ENCODE assay signal across 8 cellular contexts in the genomic region with DNA sequence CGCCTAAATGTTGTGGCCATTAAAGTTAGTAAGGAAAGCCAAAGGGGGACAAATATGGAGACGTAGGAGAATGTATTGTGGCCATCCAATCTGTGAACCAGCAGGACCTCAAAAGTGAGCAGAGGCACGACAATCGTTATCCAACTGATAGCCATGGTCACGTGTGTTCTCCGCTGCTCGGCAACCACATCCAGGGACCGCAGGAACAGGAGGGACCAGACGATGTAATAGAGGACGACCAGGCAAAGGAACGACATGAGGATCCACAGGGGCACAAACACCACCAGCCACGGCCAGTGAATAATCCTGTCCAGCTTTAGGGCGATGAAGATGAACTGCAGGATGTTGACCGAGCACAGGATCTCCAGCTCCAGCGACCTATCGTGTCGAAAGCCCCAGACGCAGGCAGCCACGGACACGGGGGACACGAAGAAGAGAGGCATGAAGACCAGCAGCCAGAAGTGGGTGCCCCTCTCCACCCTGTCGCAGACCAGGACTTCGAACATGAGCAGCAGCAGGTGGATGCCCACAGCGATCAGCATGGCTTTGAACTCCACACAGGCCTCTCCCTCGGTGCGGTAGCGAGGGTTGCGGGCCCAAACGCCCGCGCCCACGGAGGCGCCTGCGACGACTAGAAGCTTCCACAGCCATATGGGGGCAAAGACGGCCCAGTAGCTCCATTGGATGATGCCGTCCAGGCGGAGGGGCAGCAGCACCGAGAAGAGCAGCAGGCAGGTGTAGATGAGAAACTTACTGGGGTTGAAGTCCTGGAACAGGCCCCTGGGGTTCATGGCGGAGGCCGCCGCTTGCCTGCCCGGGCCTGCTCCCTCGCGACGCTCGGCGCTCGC. TPM values are rescaled to one million over a fixed set of nuclear protein-coding genes. Genes with fewer than 3 reads are reported as not detected.
DNase-seq lines count a peak whose midpoint lies in the region; ATAC-seq and TF ChIP-seq lines count a peak whose summit lies in the region.

No MANE protein-coding gene starts in this region.

- H3K27ac Mint-ChIP-seq in activated naive CD4-positive, alpha-beta T cell treated with anti-CD3 and anti-CD28 coated beads for 36 hours: peak overlapping the region; percentile 87

- no peak for TF ChIP-seq CTCF in breast epithelium (IDR thresholded peaks at IDR 0.05)

- DNase-seq in activated naive CD4-positive, alpha-beta T cell treated with anti-CD3 and anti-CD28 coated beads for 36 hours: no peak
- DNase-seq in activated naive CD4-positive, alpha-beta T cell treated with anti-CD3 and anti-CD28 coated beads, Interleukin-2, amount 50 U/mL, for 16 hours: no peak
- peak in 1 of 2 donors; percentile 46 for DNase-seq in breast epithelium (ENCODE audit: low spot score in 2 of 2)
- peak; percentile 86 for DNase-seq in mesenteric fat pad (ENCODE audit: low spot score)
- no peak for DNase-seq in EL
- DNase-seq in inferior parietal cortex (ENCODE audit: extremely low spot score): no peak

- H3K4me1 Mint-ChIP-seq in activated naive CD4-positive, alpha-beta T cell treated with anti-CD3 and anti-CD28 coated beads for 36 hours (ENCODE audit: low read depth): peaks cover 39% of the 10 kb centered on the region

- H3K9me3 Mint-ChIP-seq in activated naive CD4-positive, alpha-beta T cell treated with anti-CD3 and anti-CD28 coated beads for 36 hours: peaks cover 23% of the 10 kb centered on the region

- peak overlapping the region; percentile 66 to 87 (median 69) for H3K4me3 ChIP-seq in breast epithelium
- peak overlapping the region; percentile 64 for H3K4me3 ChIP-seq in urinary bladder (ENCODE audit: low read depth, low read length)

- 77% methylated on average over 49 of the region's 49 CpGs for WGBS in urinary bladder

- no peak for ATAC-seq in GM21447 (IDR thresholded peaks at IDR 0.05; ENCODE audit: unreplicated experiment)

- H3K36me3 Mint-ChIP-seq in activated naive CD4-positive, alpha-beta T cell treated with anti-CD3 and anti-CD28 coated beads for 36 hours (ENCODE audit: low read depth): peaks cover 46% of the 10 kb centered on the region

- peak overlapping the region; percentile 77 for H3K4me3 Mint-ChIP-seq in activated naive CD4-positive, alpha-beta T cell treated with anti-CD3 and anti-CD28 coated beads for 36 hours

- H3K27ac ChIP-seq in breast epithelium (peak overlapping the region; percentile 96 to 98), urinary bladder (ENCODE audit: low read depth) (peak overlapping the region; percentile 88)

- no peaks in the 10 kb centered on the region for H3K9me3 ChIP-seq in breast epithelium

- H3K27me3 ChIP-seq in breast epithelium: no peaks in the 10 kb centered on the region

- no peaks in the 10 kb centered on the region for H3K36me3 ChIP-seq in breast epithelium
- no peaks in the 10 kb centered on the region for H3K36me3 ChIP-seq in urinary bladder (ENCODE audit: insufficient read depth)

- no peak for TF ChIP-seq POLR2A in breast epithelium (IDR thresholded peaks at IDR 0.05)

- H3K27me3 Mint-ChIP-seq in activated naive CD4-positive, alpha-beta T cell treated with anti-CD3 and anti-CD28 coated beads for 36 hours (ENCODE audit: low read depth): no peaks in the 10 kb centered on the region

- H3K4me1 ChIP-seq in breast epithelium: peaks cover 0 to 10% of the 10 kb centered on the region in 2 donors
- H3K4me1 ChIP-seq in urinary bladder (ENCODE audit: insufficient read depth): no peaks in the 10 kb centered on the region

- intact Hi-C loops in activated naive CD4-positive, alpha-beta T cell treated with anti-CD3 and anti-CD28 coated beads for 36 hours (cut with micrococcal nuclease): loop anchor here (1.0 to 2.0 kb wide), 5 partner anchors 10 to 544 kb away; partner anchors contain the start of genes PTPN4, RALB and TMEM177
- intact Hi-C loops in breast epithelium (cut with DNase I; ENCODE audit: low total_unique reads): no loop called here

- CTCF ChIA-PET in activated naive CD4-positive, alpha-beta T cell treated with anti-CD3 and anti-CD28 coated beads for 36 hours (lab: Charles Lee): interaction anchor here (0.7 kb wide), 1 partner anchor 1536 kb away, joined by 3 read pairs; no protein-coding TSS in a partner anchor

RNA-seq across cellular contexts. Expression of gene TMEM185B, which starts 0.8 kb away (rescaled TPM):
- total RNA-seq in activated naive CD4-positive, alpha-beta T cell treated with anti-CD3 and anti-CD28 coated beads for 36 hours: 10 to 100 TPM; 11.4 to 12.2 TPM
- 10 to 100 TPM; 18.1 to 31.9 (median 26.2) TPM for total RNA-seq in breast epithelium
- 20.4 TPM for total RNA-seq in mesenteric fat pad
- total RNA-seq in urinary bladder: 20.0 TPM
- polyA plus RNA-seq in urinary bladder: 20.0 TPM

RNA-seq across cellular contexts. Expression of gene RALB, which starts 30.2 kb away (rescaled TPM):
- total RNA-seq in activated naive CD4-positive, alpha-beta T cell treated with anti-CD3 and anti-CD28 coated beads for 36 hours: 10 to 100 TPM; 16.4 to 19.3 TPM
- total RNA-seq in breast epithelium: 10 to 100 TPM; 36.1 to 59.8 (median 38.5) TPM
- 50.8 TPM for total RNA-seq in mesenteric fat pad
- 60.9 TPM for total RNA-seq in urinary bladder
- 72.2 TPM for polyA plus RNA-seq in urinary bladder
